Comparison of ENCODE assay signal across 8 cellular contexts in the genomic region with DNA sequence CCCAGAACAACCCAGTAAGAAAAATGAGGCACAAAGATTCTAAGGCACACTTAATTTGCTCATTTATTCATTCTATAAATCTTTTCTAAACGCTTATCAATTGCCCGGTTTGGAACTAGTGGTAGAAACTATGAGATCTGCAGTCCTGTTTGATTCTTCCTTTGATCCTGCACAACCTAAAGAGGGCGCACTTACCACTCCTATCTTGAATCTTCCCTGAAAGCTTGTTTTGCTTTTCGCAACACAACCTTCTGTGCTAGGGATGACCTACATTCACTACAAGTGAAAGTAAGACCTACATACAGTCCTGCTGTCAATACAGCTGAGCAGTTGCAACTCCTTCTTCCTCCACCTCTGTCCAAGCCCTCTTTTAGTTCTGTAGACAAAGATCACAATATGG.
DNase-seq lines count a peak whose midpoint lies in the region; ATAC-seq and TF ChIP-seq lines count a peak whose summit lies in the region.

No MANE protein-coding gene starts in this region.

- DNase-seq in stimulated activated CD4-positive, alpha-beta T cell treated with anti-CD3 and anti-CD28 coated beads, Interleukin-1b, Interleukin-23, amount 100 ng/mL, for 48 hours: peak; percentile 11
- DNase-seq in stimulated activated CD4-positive, alpha-beta T cell treated with anti-CD3 and anti-CD28 coated beads, Interleukin-4, amount 100 ng/mL, for 4 hours: no peak
- DNase-seq in SKM-1 (lab: John Stamatoyannopoulos, UW; ENCODE audit: unreplicated experiment): peak; percentile 45
- DNase-seq in erythroblast (lab: John Stamatoyannopoulos, UW): peak; percentile 70 to 75
- no peak for DNase-seq in retinal pigment epithelial cell (ENCODE audit: low read depth)
- DNase-seq in hypothalamus (lab: John Stamatoyannopoulos, UW): no peak

- TF ChIP-seq POLR2A in erythroblast (IDR thresholded peaks at IDR 0.05; ENCODE audit: low read length): no peak

- peak; percentile 41 for TF ChIP-seq CTCF in retinal pigment epithelial cell (conservative IDR thresholded peaks at IDR 0.05; ENCODE audit: low read depth, low read length)

- H3K4me3 ChIP-seq in retinal pigment epithelial cell (ENCODE audit: low read length): no peak overlapping the region

- ATAC-seq in HG03175 (IDR thresholded peaks at IDR 0.05; ENCODE audit: unreplicated experiment) (peak; percentile 70), GM19328 (IDR thresholded peaks at IDR 0.05; ENCODE audit: unreplicated experiment) (no peak)

Comparison
In these comparisons a context has a peak if more than half of its experiments do, and no peak if none do; other contexts are left out.
1. DNase-seq: peak in stimulated activated CD4-positive, alpha-beta T cell treated with anti-CD3 and anti-CD28 coated beads, Interleukin-1b, Interleukin-23, amount 100 ng/mL, for 48 hours (single experiment), SKM-1 (single experiment) and erythroblast (2 of 2); none in stimulated activated CD4-positive, alpha-beta T cell treated with anti-CD3 and anti-CD28 coated beads, Interleukin-4, amount 100 ng/mL, for 4 hours (0 of 2), retinal pigment epithelial cell (single experiment) and hypothalamus (0 of 51).